ENCODE assay signal across 8 cellular contexts in the genomic region with DNA sequence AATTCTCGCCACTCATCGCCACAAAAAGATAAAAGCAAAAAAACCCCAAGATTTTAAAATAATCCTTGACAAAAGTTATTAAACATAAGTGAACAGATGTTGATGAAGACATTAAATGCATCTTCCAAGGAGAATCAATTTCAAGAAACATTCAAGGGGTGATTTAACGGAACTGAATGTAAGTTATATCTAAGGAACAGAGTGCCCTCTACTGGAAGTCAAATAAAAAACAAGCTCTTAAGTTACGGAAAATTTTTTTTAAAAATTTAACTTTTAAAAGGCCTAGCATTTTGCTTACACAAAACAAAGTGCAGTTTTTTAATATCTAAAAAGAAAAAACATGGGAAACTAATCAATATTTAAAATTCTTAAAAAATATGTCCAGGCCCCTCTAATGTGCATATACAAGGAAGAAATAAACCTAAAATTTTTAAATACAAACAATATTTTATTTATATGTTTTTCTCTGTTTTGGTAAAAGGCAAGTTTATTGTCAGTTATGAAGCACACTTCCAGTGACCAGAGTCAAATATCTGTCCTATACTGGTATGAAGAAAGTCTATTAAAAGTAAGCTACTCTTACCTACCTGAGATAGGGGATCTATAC. TPM values are rescaled to one million over a fixed set of nuclear protein-coding genes. Genes with fewer than 3 reads are reported as not detected.
DNase-seq lines count a peak whose midpoint lies in the region; ATAC-seq and TF ChIP-seq lines count a peak whose summit lies in the region.

No MANE protein-coding gene starts in this region.

- H3K4me3 Mint-ChIP-seq in neural progenitor cell = no peak overlapping the region

- H3K79me2 ChIP-seq in neural progenitor cell (ENCODE audit: low read depth) = peaks cover 44% of the 10 kb centered on the region

- H3K9me3 Mint-ChIP-seq in neural progenitor cell = no peaks in the 10 kb centered on the region

- H3K36me3 Mint-ChIP-seq in neural progenitor cell = peaks cover 24% of the 10 kb centered on the region

- no peak overlapping the region for H3K9ac ChIP-seq in neural progenitor cell

- no peaks in the 10 kb centered on the region for H3K9me3 ChIP-seq in neural progenitor cell (ENCODE audit: low read depth)

- H2AFZ ChIP-seq in neural progenitor cell (replicated peaks) = no peak overlapping the region

- no peaks in the 10 kb centered on the region for H3K4me1 ChIP-seq in neural progenitor cell

- H3K27ac ChIP-seq in neural progenitor cell = no peak overlapping the region

- no peaks in the 10 kb centered on the region for H3K27me3 ChIP-seq in neural progenitor cell

- H3K4me2 ChIP-seq in neural progenitor cell = no peak overlapping the region

- ATAC-seq in HG03159 (IDR thresholded peaks at IDR 0.05; ENCODE audit: unreplicated experiment) = no peak

- peaks cover 40% of the 10 kb centered on the region for H3F3A ChIP-seq in neural progenitor cell (ENCODE audit: low read depth)

- no peak overlapping the region for H3K27ac Mint-ChIP-seq in neural progenitor cell

- no peaks in the 10 kb centered on the region for H3K4me1 Mint-ChIP-seq in neural progenitor cell

- peak; percentile 70 for TF ChIP-seq CTCF in neural progenitor cell (IDR thresholded peaks at IDR 0.05)

- no peaks in the 10 kb centered on the region for H3K27me3 Mint-ChIP-seq in neural progenitor cell (ENCODE audit: insufficient read depth, low read depth)

- DNase-seq in NCI-H1105 treated with DMSO at 0.1 percent for 48 hours (lab: John Stamatoyannopoulos, UW) = peak; percentile 56
- no peak for DNase-seq in NCI-H1105 (lab: John Stamatoyannopoulos, UW)
- peak; percentile 2 for DNase-seq in NCI-H226
- DNase-seq in dedifferentiated amniotic fluid mesenchymal stem cell (ENCODE audit: extremely low spot score) = peak; percentile 61
- DNase-seq in neural progenitor cell (ENCODE audit: low spot score) = peak; percentile 45
- no peak for DNase-seq in stimulated activated CD4-positive, alpha-beta T cell treated with anti-CD3 and anti-CD28 coated beads, Interleukin-12 subunit alpha, Interleukin-12 subunit beta, amount 100 ng/mL, for 4 hours
- no peak for DNase-seq in 8988T

- H4K20me1 ChIP-seq in neural progenitor cell (ENCODE audit: low read depth) = peaks cover 20% of the 10 kb centered on the region

- no peak overlapping the region for H3K4me3 ChIP-seq in neural progenitor cell

- peaks cover 41% of the 10 kb centered on the region for H3K36me3 ChIP-seq in neural progenitor cell

RNA-seq across cellular contexts. Expression of gene TEX10, which starts 28.0 kb away (rescaled TPM):
- 64.4 and 71.8 TPM in 2 replicates for total RNA-seq in neural progenitor cell (ENCODE audit: low replicate concordance)

Comparison
In these comparisons a context has a peak if more than half of its experiments do, and no peak if none do; other contexts are left out.
1. DNase-seq: peak in NCI-H1105 treated with DMSO at 0.1 percent for 48 hours (single experiment), NCI-H226 (single experiment), dedifferentiated amniotic fluid mesenchymal stem cell (single experiment) and neural progenitor cell (single experiment); none in NCI-H1105 (single experiment), stimulated activated CD4-positive, alpha-beta T cell treated with anti-CD3 and anti-CD28 coated beads, Interleukin-12 subunit alpha, Interleukin-12 subunit beta, amount 100 ng/mL, for 4 hours (single experiment) and 8988T (single experiment).